9 cellular contexts compared by ENCODE assay signal in the genomic region with DNA sequence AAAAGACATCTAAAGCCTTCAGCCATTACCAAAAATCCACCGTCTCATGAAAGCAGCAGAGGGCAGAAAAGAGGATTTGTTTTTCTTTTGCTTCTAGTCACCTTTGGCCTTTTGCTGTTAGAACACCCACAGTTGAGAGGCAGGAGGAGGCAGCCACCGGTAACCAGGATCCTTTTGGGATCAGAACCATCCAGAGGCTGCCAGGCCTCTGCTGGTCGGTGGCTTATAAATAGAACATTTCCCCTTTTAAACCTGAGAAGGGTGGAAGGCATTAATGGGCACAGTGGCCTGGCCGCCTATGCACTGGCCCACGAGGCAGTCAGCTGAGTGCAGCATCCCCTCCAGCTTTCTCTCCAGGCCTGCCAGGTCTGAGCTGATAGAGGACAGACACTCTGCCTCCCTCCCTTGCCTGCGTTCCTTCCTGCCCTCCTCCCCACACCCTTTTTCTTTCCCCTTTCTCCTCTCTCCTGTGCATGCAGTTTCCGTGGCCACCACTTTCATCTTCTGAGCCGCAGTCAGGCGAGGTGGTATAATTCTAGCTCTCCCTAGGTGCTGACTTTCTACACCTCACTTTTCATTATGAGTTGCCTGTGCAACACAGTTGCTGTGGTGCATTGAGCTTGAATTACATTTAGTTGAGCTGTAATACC.
DNase-seq lines count a peak whose midpoint lies in the region; ATAC-seq and TF ChIP-seq lines count a peak whose summit lies in the region.
"Had no signal": no experiment of that assay in that cellular context is flagged by ENCODE, and none has a peak within 500 bp of the region (broad histone marks: within the 10 kb centered on the region; RNA-seq: fewer than 3 reads in every experiment).

No MANE protein-coding gene starts in this region.

- peaks cover 53% of the 10 kb centered on the region for H3K36me3 Mint-ChIP-seq in dendritic cell treated with granulocyte-macrophage colony-stimulating factor and Interleukin-4, amounts not matched to agents 40 ng/mL and 50 ng/mL, for 4 days (ENCODE audit: low read depth)

- H3K27me3 ChIP-seq in gastrocnemius medialis (no peaks in the 10 kb centered on the region), H7 (ENCODE audit: control insufficient read depth, insufficient read depth, low read length) (no peaks in the 10 kb centered on the region), A673 (replicated peaks; ENCODE audit: insufficient read depth, low read depth, low read length, poor library complexity) (no peaks in the 10 kb centered on the region)
- H3K27me3 ChIP-seq: SJCRH30 had no signal

- H3K9me3 Mint-ChIP-seq in dendritic cell treated with granulocyte-macrophage colony-stimulating factor and Interleukin-4, amounts not matched to agents 40 ng/mL and 50 ng/mL, for 4 days, result no peaks in the 10 kb centered on the region

- CTCF ChIA-PET in A673 (lab: Charles Lee), result no interaction called here

- in situ Hi-C loops in GM13977 (cut with MboI; ENCODE audit: low pct_unique_long_range_greater_than_20kb, low sequenced_read_pairs, unreplicated experiment) (loop anchor here (25.0 kb wide), 2 partner anchors 189 to 789 kb away; a partner anchor contains a TSS), gastrocnemius medialis (cut with MboI; ENCODE audit: low sequenced_read_pairs in 4 of 4) (loop anchor here in 3 of 4 donors (10.0 to 25.0 kb wide), 4 partner anchors 121 to 481 kb away; a partner anchor contains a TSS)

- ATAC-seq in GM19467 (IDR thresholded peaks at IDR 0.05; ENCODE audit: unreplicated experiment) (peak; percentile 50), HG03457 (IDR thresholded peaks at IDR 0.05; ENCODE audit: unreplicated experiment) (peak; percentile 41), gastrocnemius medialis (peak; percentile 88 to 89)

- peak overlapping the region; percentile 5 for H3K27ac Mint-ChIP-seq in dendritic cell treated with granulocyte-macrophage colony-stimulating factor and Interleukin-4, amounts not matched to agents 40 ng/mL and 50 ng/mL, for 4 days

- no peak overlapping the region for H3K4me3 Mint-ChIP-seq in dendritic cell treated with granulocyte-macrophage colony-stimulating factor and Interleukin-4, amounts not matched to agents 40 ng/mL and 50 ng/mL, for 4 days

- H3K36me3 ChIP-seq in gastrocnemius medialis, result no peaks in the 10 kb centered on the region
- no peaks in the 10 kb centered on the region for H3K36me3 ChIP-seq in H7 (replicated peaks; ENCODE audit: control insufficient read depth, insufficient read depth, low read length)
- H3K36me3 ChIP-seq in A673 (ENCODE audit: insufficient read depth, low read length, poor library complexity, severe bottlenecking), result no peaks in the 10 kb centered on the region
- H3K36me3 ChIP-seq: SJCRH30 had no signal

- POLR2A ChIA-PET in A673 (lab: Charles Lee; ENCODE audit: low non-redundant PET), result no interaction called here

- H3K4me3 ChIP-seq in gastrocnemius medialis (peak overlapping the region in 1 of 4 donors; percentile 33), H7 (ENCODE audit: insufficient read depth, low read depth, low read length) (no peak overlapping the region), A673 (ENCODE audit: low read depth, low read length, poor library complexity, severe bottlenecking) (no peak overlapping the region)
- H3K4me3 ChIP-seq: SJCRH30 had no signal

- H3K9me3 ChIP-seq in gastrocnemius medialis, result no peaks in the 10 kb centered on the region
- no peaks in the 10 kb centered on the region for H3K9me3 ChIP-seq in A673 (ENCODE audit: low read depth, low read length, poor library complexity, severe bottlenecking)
- H3K9me3 ChIP-seq: SJCRH30 had no signal

- H3K27ac ChIP-seq in gastrocnemius medialis (peak overlapping the region; percentile 84 to 97 (median 90)), A673 (ENCODE audit: low read depth, low read length, poor library complexity, severe bottlenecking) (no peak overlapping the region)
- H3K27ac ChIP-seq: SJCRH30 had no signal

- H3K4me1 ChIP-seq in gastrocnemius medialis (peaks cover 41 to 49% of the 10 kb centered on the region in 2 donors), A673 (ENCODE audit: insufficient read depth, low read length, poor library complexity, severe bottlenecking) (no peaks in the 10 kb centered on the region)

- BruUV-seq in A673 (replicated peaks; lab: Mats Ljungman, UMichigan), result no TSS peak

- DNase-seq in GM13977 (ENCODE audit: low spot score) (no peak), gastrocnemius medialis (peak; percentile 91 to 97), H7 (no peak), A673 (ENCODE audit: low spot score) (no peak), NK-92 (lab: John Stamatoyannopoulos, UW; ENCODE audit: unreplicated experiment) (no peak)

- TF ChIP-seq POLR2A in gastrocnemius medialis (IDR thresholded peaks at IDR 0.05), result peak; percentile 58 to 76

- no peaks in the 10 kb centered on the region for H3K27me3 Mint-ChIP-seq in dendritic cell treated with granulocyte-macrophage colony-stimulating factor and Interleukin-4, amounts not matched to agents 40 ng/mL and 50 ng/mL, for 4 days

- peaks cover 40% of the 10 kb centered on the region for H3K4me1 Mint-ChIP-seq in dendritic cell treated with granulocyte-macrophage colony-stimulating factor and Interleukin-4, amounts not matched to agents 40 ng/mL and 50 ng/mL, for 4 days (ENCODE audit: low read depth)

- TF ChIP-seq CTCF in GM13977 (IDR thresholded peaks at IDR 0.05; ENCODE audit: extremely low read depth, insufficient read depth, missing control alignments) (peak; percentile 11), gastrocnemius medialis (IDR thresholded peaks at IDR 0.05 in 4 of 5, conservative IDR thresholded peaks at IDR 0.05 in 1 of 5) (peak in 2 of 5 experiments; percentile 9 to 16), A673 (conservative IDR thresholded peaks at IDR 0.05; ENCODE audit: low read depth, low read length) (no peak)

- intact Hi-C loops in dendritic cell treated with granulocyte-macrophage colony-stimulating factor and Interleukin-4, amounts not matched to agents 40 ng/mL and 50 ng/mL, for 4 days (cut with micrococcal nuclease), result no loop called here
- intact Hi-C loops in gastrocnemius medialis (cut with DNase I; ENCODE audit: low total_unique reads) (loop anchor here (1.0 to 2.0 kb wide), 5 partner anchors 33 to 379 kb away; a partner anchor contains a TSS), A673 (cut with micrococcal nuclease; ENCODE audit: unreplicated experiment) (no loop called here)

Comparison
In these comparisons a context has a peak if more than half of its experiments do, and no peak if none do; other contexts are left out.
1. DNase-seq: peak in gastrocnemius medialis (2 of 2); none in GM13977 (single experiment), H7 (single experiment), A673 (single experiment) and NK-92 (single experiment).
2. Peak in every context shown above with its lines, with median percentiles within 50 percentile points of each other: ATAC-seq.